1 cellular context compared by ENCODE assay signal in the genomic region with DNA sequence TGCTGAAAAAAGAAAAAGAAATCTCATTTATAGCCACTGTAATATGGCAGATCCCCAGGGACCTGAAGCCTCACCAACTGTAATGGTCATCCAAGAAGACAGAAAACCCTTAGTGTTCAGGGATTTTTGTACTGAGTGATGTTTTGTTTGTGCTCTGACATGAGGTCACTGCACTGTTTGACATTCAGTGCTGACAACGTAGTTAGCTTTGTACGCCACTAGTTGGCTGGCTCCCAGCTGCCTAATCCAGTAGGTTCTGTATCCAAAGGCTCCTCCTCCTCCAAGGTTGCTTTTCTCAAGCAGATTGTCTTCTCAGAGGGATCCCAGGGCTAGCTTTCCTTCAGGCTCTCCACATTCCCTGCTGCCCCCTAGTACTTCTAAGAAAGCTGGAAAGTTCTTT.
A peak's percentile ranks its signal among the peaks of the same experiment; 100 is the strongest.
TF ChIP-seq lines count a peak whose summit lies in the region.

No MANE protein-coding gene starts in this region.

TF ChIP-seq in HepG2, 621 proteins besides CTCF, POLR2A, EP300 and RAD21:
- TF ChIP-seq ZBTB21 (CRISPR knock-in tag; IDR thresholded peaks at IDR 0.05) (peak; percentile 67; the same call in 1 of the 2 replicates), KMT2B (CRISPR knock-in tag; IDR thresholded peaks at IDR 0.05) (no peak), SAP130 (CRISPR knock-in tag; IDR thresholded peaks at IDR 0.05; ENCODE audit: low read depth) (0 out of 2 replicates have a peak, but pooled peaks have one; percentile 14), CREB1 (IDR thresholded peaks at IDR 0.05) (no peak), CREB1 (CRISPR knock-in tag; IDR thresholded peaks at IDR 0.05) (0 out of 2 replicates have a peak, but pooled peaks have one; percentile 30)
